1 cellular context compared by ENCODE assay signal in genomic region chr19:3374369-3375112, GRCh38.
TF ChIP-seq lines count a peak whose summit lies in the region.

No MANE protein-coding gene starts in this region.

TF ChIP-seq in liver, 16 proteins besides CTCF, POLR2A, EP300 and RAD21 (continued from another document):
- peak in 1 of 2 donors; percentile 73 for TF ChIP-seq EGR1 (IDR thresholded peaks at IDR 0.05; ENCODE audit: low read depth in 2 of 2)
- TF ChIP-seq MAX (IDR thresholded peaks at IDR 0.05), result peak; percentile 87
